8 cellular contexts compared by ENCODE assay signal in genomic region chr6:110999634-111000270, GRCh38. TPM values are rescaled to one million over a fixed set of nuclear protein-coding genes. Genes with fewer than 3 reads are reported as not detected.
DNase-seq lines count a peak whose midpoint lies in the region; ATAC-seq, FAIRE-seq and TF ChIP-seq lines count a peak whose summit lies in the region.

No MANE protein-coding gene starts in this region.

- TF ChIP-seq CTCF in OCI-LY1 (IDR thresholded peaks at IDR 0.05; ENCODE audit: low read length) = peak; percentile 41; the same call in 1 of the 2 replicates

- peaks cover 73% of the 10 kb centered on the region for H3K36me3 Mint-ChIP-seq in stimulated activated memory B cell treated with anti-CD40 and anti-IgM and Interleukin-4, amounts not matched to agents 10 μg/mL and 1 μg/mL and 100 μg/mL, for 72 hours
- H3K36me3 Mint-ChIP-seq in activated CD4-positive, alpha-beta memory T cell treated with anti-CD3 and anti-CD28 coated beads, Interleukin-2, amount 10 ng/mL, durations not matched to agents 7 days and 5 days (ENCODE audit: low read depth) = peaks cover 37% of the 10 kb centered on the region

- CTCF ChIA-PET in activated CD4-positive, alpha-beta memory T cell treated with anti-CD3 and anti-CD28 coated beads, Interleukin-2, amount 10 ng/mL, durations not matched to agents 7 days and 5 days (lab: Charles Lee) = interaction anchor here (0.5 to 1.4 kb wide), 9 partner anchors 14 to 473 kb away, joined by 3 to 6 read pairs (median 3); no protein-coding TSS in a partner anchor

- peak; percentile 18 for DNase-seq in SIG-M5 treated with dmso at 0.1 percent for 504 hours (lab: John Stamatoyannopoulos, UW; ENCODE audit: unreplicated experiment)
- DNase-seq in SIG-M5 (lab: John Stamatoyannopoulos, UW) = no peak
- DNase-seq in fibroblast of gingiva (ENCODE audit: low read depth) = peak; percentile 12
- peak; percentile 26 for DNase-seq in small intestine
- no peak for DNase-seq in activated CD4-positive, alpha-beta memory T cell treated with anti-CD3 and anti-CD28 coated beads, Interleukin-2, amount 10 ng/mL, durations not matched to agents 7 days and 5 days

- H3K9me3 ChIP-seq in OCI-LY1 (ENCODE audit: low read length) (no peaks in the 10 kb centered on the region), small intestine (ENCODE audit: control insufficient read depth, low read depth) (no peaks in the 10 kb centered on the region)

- no peaks in the 10 kb centered on the region for H3K9me2 ChIP-seq in OCI-LY1 (ENCODE audit: low read depth, low read length)

- no peak for FAIRE-seq in small intestine (lab: Jason Lieb, UNC)

- H3F3A ChIP-seq in OCI-LY1 (ENCODE audit: insufficient read depth, low read length) = no peaks in the 10 kb centered on the region

- no peak overlapping the region for H2AFZ ChIP-seq in OCI-LY1 (ENCODE audit: low read length)

- no peaks in the 10 kb centered on the region for H3K9me3 Mint-ChIP-seq in stimulated activated memory B cell treated with anti-CD40 and anti-IgM and Interleukin-4, amounts not matched to agents 10 μg/mL and 1 μg/mL and 100 μg/mL, for 72 hours
- H3K9me3 Mint-ChIP-seq in activated CD4-positive, alpha-beta memory T cell treated with anti-CD3 and anti-CD28 coated beads, Interleukin-2, amount 10 ng/mL, durations not matched to agents 7 days and 5 days = no peaks in the 10 kb centered on the region

- H3K4me1 ChIP-seq in OCI-LY1 (ENCODE audit: insufficient read depth, low read length, severe bottlenecking) = no peaks in the 10 kb centered on the region
- H3K4me1 ChIP-seq in small intestine (ENCODE audit: control insufficient read depth in 2 of 2, insufficient read depth in 1 of 2, low read depth in 1 of 2, low read length in 1 of 2) = no peaks in the 10 kb centered on the region

- 61 to 65% (median 64%) methylated on average over 2 of the region's 2 CpGs for WGBS in small intestine, 3 donors

- H3K4me1 Mint-ChIP-seq in stimulated activated memory B cell treated with anti-CD40 and anti-IgM and Interleukin-4, amounts not matched to agents 10 μg/mL and 1 μg/mL and 100 μg/mL, for 72 hours = no peaks in the 10 kb centered on the region
- H3K4me1 Mint-ChIP-seq in activated CD4-positive, alpha-beta memory T cell treated with anti-CD3 and anti-CD28 coated beads, Interleukin-2, amount 10 ng/mL, durations not matched to agents 7 days and 5 days = peaks cover 2% of the 10 kb centered on the region

- H3K27me3 ChIP-seq in OCI-LY1 (ENCODE audit: insufficient read depth, low read length) (no peaks in the 10 kb centered on the region), small intestine (ENCODE audit: control insufficient read depth in 2 of 2, insufficient read depth in 2 of 2, low read length in 2 of 2) (no peaks in the 10 kb centered on the region)

- no peak for ATAC-seq in stimulated activated memory B cell treated with anti-CD40 and anti-IgM and Interleukin-4, amounts not matched to agents 10 μg/mL and 1 μg/mL and 100 μg/mL, for 72 hours
- no peak for ATAC-seq in HG02981 (IDR thresholded peaks at IDR 0.05; ENCODE audit: unreplicated experiment)

- H3K27ac ChIP-seq in OCI-LY1 (ENCODE audit: low read depth, low read length, poor library complexity, severe bottlenecking) = no peak overlapping the region
- H3K27ac ChIP-seq in small intestine (ENCODE audit: low read depth in 1 of 2, low read length in 1 of 2) = no peak overlapping the region

- no peaks in the 10 kb centered on the region for H3K79me2 ChIP-seq in OCI-LY1 (ENCODE audit: insufficient read depth, low read length)

- H3K36me3 ChIP-seq in OCI-LY1 (ENCODE audit: insufficient read depth, low read length) = peaks cover 93% of the 10 kb centered on the region
- H3K36me3 ChIP-seq in small intestine (ENCODE audit: control insufficient read depth in 2 of 2, insufficient read depth in 2 of 2, low read length in 2 of 2) = peaks cover 5 to 21% of the 10 kb centered on the region in 2 donors

- no peak overlapping the region for H3K9ac ChIP-seq in OCI-LY1 (ENCODE audit: low read length)

- no peak overlapping the region for H3K27ac Mint-ChIP-seq in stimulated activated memory B cell treated with anti-CD40 and anti-IgM and Interleukin-4, amounts not matched to agents 10 μg/mL and 1 μg/mL and 100 μg/mL, for 72 hours
- H3K27ac Mint-ChIP-seq in activated CD4-positive, alpha-beta memory T cell treated with anti-CD3 and anti-CD28 coated beads, Interleukin-2, amount 10 ng/mL, durations not matched to agents 7 days and 5 days = no peak overlapping the region

- no peaks in the 10 kb centered on the region for H3K27me3 Mint-ChIP-seq in stimulated activated memory B cell treated with anti-CD40 and anti-IgM and Interleukin-4, amounts not matched to agents 10 μg/mL and 1 μg/mL and 100 μg/mL, for 72 hours
- H3K27me3 Mint-ChIP-seq in activated CD4-positive, alpha-beta memory T cell treated with anti-CD3 and anti-CD28 coated beads, Interleukin-2, amount 10 ng/mL, durations not matched to agents 7 days and 5 days = no peaks in the 10 kb centered on the region

- H3K4me2 ChIP-seq in OCI-LY1 (ENCODE audit: low read length) = no peak overlapping the region

- H3K4me3 Mint-ChIP-seq in stimulated activated memory B cell treated with anti-CD40 and anti-IgM and Interleukin-4, amounts not matched to agents 10 μg/mL and 1 μg/mL and 100 μg/mL, for 72 hours = no peak overlapping the region
- H3K4me3 Mint-ChIP-seq in activated CD4-positive, alpha-beta memory T cell treated with anti-CD3 and anti-CD28 coated beads, Interleukin-2, amount 10 ng/mL, durations not matched to agents 7 days and 5 days = no peak overlapping the region

- no peaks in the 10 kb centered on the region for H4K20me1 ChIP-seq in OCI-LY1 (ENCODE audit: insufficient read depth, low read length)

- H3K4me3 ChIP-seq in OCI-LY1 (ENCODE audit: low read depth, low read length, poor library complexity, severe bottlenecking) (no peak overlapping the region), small intestine (ENCODE audit: low read depth in 1 of 2, low read length in 2 of 2) (no peak overlapping the region)

- POLR2A ChIA-PET in activated CD4-positive, alpha-beta memory T cell treated with anti-CD3 and anti-CD28 coated beads, Interleukin-2, amount 10 ng/mL, durations not matched to agents 7 days and 5 days (lab: Charles Lee) = no interaction called here

RNA-seq across cellular contexts. Expression of gene RPF2, which starts 17.9 kb away (rescaled TPM):
- 10 to 100 TPM in 2 of 3 donors, 1 to 10 TPM in 1; 8.5 to 21.6 (median 15.4) TPM for polyA plus RNA-seq in small intestine
- total RNA-seq in activated CD4-positive, alpha-beta memory T cell treated with anti-CD3 and anti-CD28 coated beads, Interleukin-2, amount 10 ng/mL, durations not matched to agents 7 days and 5 days = 10 to 100 TPM; 19.1 to 19.6 TPM

RNA-seq across cellular contexts. Expression of gene GTF3C6, which starts 41.2 kb away (rescaled TPM):
- 10 to 100 TPM; 74.8 to 78.1 (median 77.5) TPM for polyA plus RNA-seq in small intestine
- total RNA-seq in activated CD4-positive, alpha-beta memory T cell treated with anti-CD3 and anti-CD28 coated beads, Interleukin-2, amount 10 ng/mL, durations not matched to agents 7 days and 5 days = 10 to 100 TPM; 83.2 to 93.3 TPM

Comparison
In these comparisons a context has a peak if more than half of its experiments do, and no peak if none do; other contexts are left out.
1. DNase-seq: peak in SIG-M5 treated with dmso at 0.1 percent for 504 hours (single experiment), fibroblast of gingiva (single experiment) and small intestine (single experiment); none in SIG-M5 (single experiment) and activated CD4-positive, alpha-beta memory T cell treated with anti-CD3 and anti-CD28 coated beads, Interleukin-2, amount 10 ng/mL, durations not matched to agents 7 days and 5 days (single experiment).